In genomic region chr5:60700347-60700815, GRCh38 we compare ENCODE assay signal across 1 cellular context.
TF ChIP-seq lines count a peak whose summit lies in the region.

No MANE protein-coding gene starts in this region.

TF ChIP-seq in HepG2, 621 proteins besides CTCF, POLR2A, EP300 and RAD21 (continued from another document and continues in another):
- no peak for TF ChIP-seq SNAPC4 (CRISPR knock-in tag; IDR thresholded peaks at IDR 0.05)
- no peak for TF ChIP-seq KLF12 (CRISPR knock-in tag; IDR thresholded peaks at IDR 0.05; ENCODE audit: borderline replicate concordance)
- peak; percentile 11; the same call in 1 of the 2 replicates for TF ChIP-seq ZNF879 (CRISPR knock-in tag; IDR thresholded peaks at IDR 0.05)
- 0 out of 2 replicates have a peak, but pooled peaks have one; percentile 3 for TF ChIP-seq ZGPAT (CRISPR knock-in tag; IDR thresholded peaks at IDR 0.05)
- TF ChIP-seq DR1 (CRISPR knock-in tag; IDR thresholded peaks at IDR 0.05): no peak
- no peak for TF ChIP-seq PRDM15 (CRISPR knock-in tag; IDR thresholded peaks at IDR 0.05)
- TF ChIP-seq ASH2L (IDR thresholded peaks at IDR 0.05; ENCODE audit: insufficient read length, low read depth, low read length): peak; percentile 29
- TF ChIP-seq YEATS4 (CRISPR knock-in tag; IDR thresholded peaks at IDR 0.05; ENCODE audit: borderline replicate concordance): peak; percentile 77; the same call in 1 of the 2 replicates
- TF ChIP-seq CBX2 (IDR thresholded peaks at IDR 0.05; ENCODE audit: low read depth, low read length): no peak
- no peak for TF ChIP-seq CBX2 (CRISPR knock-in tag; IDR thresholded peaks at IDR 0.05; ENCODE audit: low read depth)
- no peak for TF ChIP-seq SNAPC5 (CRISPR knock-in tag; IDR thresholded peaks at IDR 0.05; ENCODE audit: borderline replicate concordance)
- TF ChIP-seq ZBTB4 (CRISPR knock-in tag; IDR thresholded peaks at IDR 0.05; ENCODE audit: borderline replicate concordance): peak; percentile 49; the same call in 1 of the 2 replicates
- peak; percentile 1; the same call in 1 of the 2 replicates for TF ChIP-seq KMT2B (CRISPR knock-in tag; IDR thresholded peaks at IDR 0.05)
- 0 out of 2 replicates have a peak, but pooled peaks have one; percentile 6 for TF ChIP-seq ZNF317 (CRISPR knock-in tag; IDR thresholded peaks at IDR 0.05)
- no peak for TF ChIP-seq CREB1 (IDR thresholded peaks at IDR 0.05)
- peak; percentile 79 for TF ChIP-seq CREB1 (CRISPR knock-in tag; IDR thresholded peaks at IDR 0.05)
- 0 out of 2 replicates have a peak, but pooled peaks have one; percentile 5 for TF ChIP-seq ZNF574 (CRISPR knock-in tag; IDR thresholded peaks at IDR 0.05)
- TF ChIP-seq REPIN1 (CRISPR knock-in tag; IDR thresholded peaks at IDR 0.05; ENCODE audit: borderline replicate concordance, low read depth): peak; percentile 15; the same call in 1 of the 2 replicates
- TF ChIP-seq HNF1A (IDR thresholded peaks at IDR 0.05; ENCODE audit: low read depth): no peak
- TF ChIP-seq HNF1A (CRISPR knock-in tag; IDR thresholded peaks at IDR 0.05; ENCODE audit: borderline replicate concordance): 0 out of 2 replicates have a peak, but pooled peaks have one; percentile 1
- 0 out of 2 replicates have a peak, but pooled peaks have one; percentile 2 for TF ChIP-seq HOMEZ (CRISPR knock-in tag; IDR thresholded peaks at IDR 0.05; ENCODE audit: low read depth)
- TF ChIP-seq ZNF160 (CRISPR knock-in tag; IDR thresholded peaks at IDR 0.05): peak; percentile 5; the same call in 1 of the 2 replicates
- TF ChIP-seq POGZ (CRISPR knock-in tag; IDR thresholded peaks at IDR 0.05): 0 out of 2 replicates have a peak, but pooled peaks have one; percentile 6
- 0 out of 2 replicates have a peak, but pooled peaks have one; percentile 28 for TF ChIP-seq KLF6 (CRISPR knock-in tag; IDR thresholded peaks at IDR 0.05)
- TF ChIP-seq THYN1 (CRISPR knock-in tag; IDR thresholded peaks at IDR 0.05; ENCODE audit: borderline replicate concordance, low read depth): no peak
- TF ChIP-seq TP53 (CRISPR knock-in tag; conservative IDR thresholded peaks at IDR 0.05): no peak; the same call in 1 of the 2 replicates
- TF ChIP-seq ZFP36L1 (CRISPR knock-in tag; IDR thresholded peaks at IDR 0.05): 0 out of 2 replicates have a peak, but pooled peaks have one; percentile 67
- 0 out of 2 replicates have a peak, but pooled peaks have one; percentile 1 for TF ChIP-seq KMT2A (CRISPR knock-in tag; IDR thresholded peaks at IDR 0.05)
- TF ChIP-seq ZNF691 (CRISPR knock-in tag; IDR thresholded peaks at IDR 0.05; ENCODE audit: borderline replicate concordance, low read depth): 0 out of 2 replicates have a peak, but pooled peaks have one; percentile 17
- 0 out of 2 replicates have a peak, but pooled peaks have one; percentile 12 for TF ChIP-seq NRL (CRISPR knock-in tag; IDR thresholded peaks at IDR 0.05; ENCODE audit: borderline replicate concordance)
